In genomic region chr2:212936572-212936971, GRCh38 we compare ENCODE assay signal across 16 cellular contexts.
DNase-seq lines count a peak whose midpoint lies in the region; ATAC-seq and TF ChIP-seq lines count a peak whose summit lies in the region.
"Had no signal": no experiment of that assay in that cellular context is flagged by ENCODE, and none has a peak within 500 bp of the region (broad histone marks: within the 10 kb centered on the region; RNA-seq: fewer than 3 reads in every experiment).

No MANE protein-coding gene starts in this region.

- H3K27me3 Mint-ChIP-seq in stimulated activated memory B cell treated with anti-CD40 and anti-IgM and Interleukin-4, amounts not matched to agents 10 μg/mL and 1 μg/mL and 100 μg/mL, for 72 hours = no peaks in the 10 kb centered on the region
- H3K27me3 Mint-ChIP-seq: CD4-positive, alpha-beta T cell had no signal

- H3K9me3 Mint-ChIP-seq in stimulated activated memory B cell treated with anti-CD40 and anti-IgM and Interleukin-4, amounts not matched to agents 10 μg/mL and 1 μg/mL and 100 μg/mL, for 72 hours = peaks cover 2% of the 10 kb centered on the region
- H3K9me3 Mint-ChIP-seq: CD4-positive, alpha-beta T cell had no signal

- H3K27ac Mint-ChIP-seq in stimulated activated memory B cell treated with anti-CD40 and anti-IgM and Interleukin-4, amounts not matched to agents 10 μg/mL and 1 μg/mL and 100 μg/mL, for 72 hours = no peak overlapping the region
- H3K27ac Mint-ChIP-seq: CD4-positive, alpha-beta T cell had no signal

- TF ChIP-seq CTCF in DND-41 (IDR thresholded peaks at IDR 0.05; ENCODE audit: borderline replicate concordance, extremely low read depth, low read length, poor library complexity, severe bottlenecking) (no peak), epithelial cell of esophagus (IDR thresholded peaks at IDR 0.05; ENCODE audit: insufficient read depth, low read depth, low read length, missing control alignments) (no peak), prostate gland (IDR thresholded peaks at IDR 0.05) (no peak), thyroid gland (IDR thresholded peaks at IDR 0.05) (no peak)

- H3K9me3 ChIP-seq in DND-41 (ENCODE audit: insufficient read depth, low read length, severe bottlenecking) = no peaks in the 10 kb centered on the region
- no peaks in the 10 kb centered on the region for H3K9me3 ChIP-seq in prostate gland
- no peaks in the 10 kb centered on the region for H3K9me3 ChIP-seq in thyroid gland

- WGBS in prostate gland = 54% methylated on average over 8 of the region's 8 CpGs
- 84 to 96% methylated on average over 8 of the region's 8 CpGs for WGBS in thyroid gland, 2 donors

- no peak overlapping the region for H3K4me3 ChIP-seq in DND-41 (ENCODE audit: low read depth in 1 of 2, low read length in 2 of 2)
- no peak overlapping the region for H3K4me3 ChIP-seq in epithelial cell of esophagus (ENCODE audit: low read length)
- no peak overlapping the region for H3K4me3 ChIP-seq in prostate gland
- no peak overlapping the region for H3K4me3 ChIP-seq in thyroid gland (replicated peaks in 1 of 3)

- H3K4me1 ChIP-seq in DND-41 (ENCODE audit: insufficient read depth, low read length) = peaks cover 11% of the 10 kb centered on the region
- H3K4me1 ChIP-seq in prostate gland (replicated peaks) = peaks cover 4% of the 10 kb centered on the region
- H3K4me1 ChIP-seq in thyroid gland = peaks cover 21 to 24% of the 10 kb centered on the region in 2 donors

- H3K27ac ChIP-seq in DND-41 (ENCODE audit: low read length) = no peak overlapping the region; the same call in 1 of the 2 replicates
- H3K27ac ChIP-seq in prostate gland = no peak overlapping the region
- no peak overlapping the region for H3K27ac ChIP-seq in thyroid gland
- H3K27ac ChIP-seq: KMS-11 had no signal

- H3K27me3 ChIP-seq in DND-41 (ENCODE audit: insufficient read depth, low read length, poor library complexity) = no peaks in the 10 kb centered on the region
- no peaks in the 10 kb centered on the region for H3K27me3 ChIP-seq in prostate gland (replicated peaks; ENCODE audit: insufficient read depth)
- no peaks in the 10 kb centered on the region for H3K27me3 ChIP-seq in thyroid gland

- H3K9ac ChIP-seq in DND-41 (ENCODE audit: low read depth, low read length) = no peak overlapping the region
- H3K9ac ChIP-seq: KMS-11 had no signal

- no peak overlapping the region for H2AFZ ChIP-seq in DND-41 (ENCODE audit: low read depth, low read length)

- no peak for TF ChIP-seq POLR2A in prostate gland (IDR thresholded peaks at IDR 0.05)
- no peak for TF ChIP-seq POLR2A in thyroid gland (IDR thresholded peaks at IDR 0.05)

- H3K4me3 Mint-ChIP-seq in stimulated activated memory B cell treated with anti-CD40 and anti-IgM and Interleukin-4, amounts not matched to agents 10 μg/mL and 1 μg/mL and 100 μg/mL, for 72 hours = no peak overlapping the region
- H3K4me3 Mint-ChIP-seq: CD4-positive, alpha-beta T cell had no signal

- no peaks in the 10 kb centered on the region for H3K36me3 Mint-ChIP-seq in stimulated activated memory B cell treated with anti-CD40 and anti-IgM and Interleukin-4, amounts not matched to agents 10 μg/mL and 1 μg/mL and 100 μg/mL, for 72 hours

- intact Hi-C loops in prostate gland (cut with DNase I) (no loop called here), posterior vena cava (cut with DNase I) (loop anchor here in 1 of 2 donors (5.0 kb wide), 1 partner anchor 384 kb away; no protein-coding TSS in a partner anchor), thyroid gland (cut with DNase I) (no loop called here)

- H3K4me2 ChIP-seq in DND-41 (ENCODE audit: insufficient read depth, low read length) = no peak overlapping the region
- H3K4me2 ChIP-seq: KMS-11 had no signal

- H3K79me2 ChIP-seq in DND-41 (ENCODE audit: insufficient read depth, low read length) = no peaks in the 10 kb centered on the region

- H4K20me1 ChIP-seq in DND-41 (ENCODE audit: insufficient read depth, low read length) = no peaks in the 10 kb centered on the region

- H3K4me1 Mint-ChIP-seq in stimulated activated memory B cell treated with anti-CD40 and anti-IgM and Interleukin-4, amounts not matched to agents 10 μg/mL and 1 μg/mL and 100 μg/mL, for 72 hours = peaks cover 13% of the 10 kb centered on the region

- H3K36me3 ChIP-seq in DND-41 (ENCODE audit: insufficient read depth, low read length) = no peaks in the 10 kb centered on the region
- H3K36me3 ChIP-seq in prostate gland = no peaks in the 10 kb centered on the region
- H3K36me3 ChIP-seq in thyroid gland = no peaks in the 10 kb centered on the region

- ATAC-seq in DND-41 (ENCODE audit: insufficient read depth, low read depth) = 0 out of 3 replicates have a peak, but pooled peaks have one; percentile 24
- ATAC-seq in stimulated activated memory B cell treated with anti-CD40 and anti-IgM and Interleukin-4, amounts not matched to agents 10 μg/mL and 1 μg/mL and 100 μg/mL, for 72 hours = no peak
- ATAC-seq: HepG2 had no signal

- DNase-seq in DND-41 = no peak
- peak; percentile 85 for DNase-seq in NCI-H2171 (lab: John Stamatoyannopoulos, UW)
- DNase-seq in epithelial cell of esophagus (ENCODE audit: low read depth) = peak; percentile 90
- DNase-seq in prostate gland (ENCODE audit: low spot score) = peak; percentile 26
- no peak for DNase-seq in posterior vena cava (ENCODE audit: low spot score)
- DNase-seq in stimulated activated CD4-positive, alpha-beta T cell treated with anti-CD3 and anti-CD28 coated beads, Interleukin-2, amount 100 ng/mL, for 48 hours = no peak
- DNase-seq in thyroid gland = no peak
- DNase-seq: Calu3; CD4-positive, alpha-beta T cell; NCI-H1092; NCI-H1930; NCI-H2227 treated with DMSO at 0.1 percent for 48 hours; Right ventricle myocardium superior had no signal

Comparison
In these comparisons a context has a peak if more than half of its experiments do, and no peak if none do; other contexts are left out.
1. DNase-seq: peak in NCI-H2171 (single experiment), epithelial cell of esophagus (single experiment) and prostate gland (single experiment); none in DND-41 (single experiment), posterior vena cava (single experiment), stimulated activated CD4-positive, alpha-beta T cell treated with anti-CD3 and anti-CD28 coated beads, Interleukin-2, amount 100 ng/mL, for 48 hours (0 of 2) and thyroid gland (0 of 2).